Comparison of ENCODE assay signal across 11 cellular contexts in the genomic region with DNA sequence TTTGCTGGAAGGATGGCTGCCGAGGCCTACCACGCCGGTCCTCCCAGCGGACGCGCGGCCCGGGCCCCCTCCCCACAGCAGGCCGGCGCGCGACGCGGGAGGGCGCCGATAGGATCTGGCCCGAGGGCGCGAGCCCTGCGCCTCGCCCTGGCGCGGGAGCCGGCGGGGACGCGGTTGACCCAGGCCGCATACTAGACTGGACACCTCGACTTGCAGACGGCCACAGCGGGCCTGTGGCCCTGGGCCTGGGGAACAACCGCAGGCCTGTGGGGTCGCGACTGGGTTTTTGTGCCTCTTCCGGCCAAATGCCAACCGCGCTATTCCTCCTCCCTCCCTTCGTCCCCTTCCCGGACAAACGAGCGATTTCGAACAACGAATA. TPM values are rescaled to one million over a fixed set of nuclear protein-coding genes. Genes with fewer than 3 reads are reported as not detected.
DNase-seq lines count a peak whose midpoint lies in the region; ATAC-seq and TF ChIP-seq lines count a peak whose summit lies in the region.
"Had no signal": no experiment of that assay in that cellular context is flagged by ENCODE, and none has a peak within 500 bp of the region (broad histone marks: within the 10 kb centered on the region; RNA-seq: fewer than 3 reads in every experiment).

No MANE protein-coding gene starts in this region.

- H3K9me3 ChIP-seq in ectodermal cell (ENCODE audit: control insufficient read depth, low read length): no peaks in the 10 kb centered on the region
- no peaks in the 10 kb centered on the region for H3K9me3 ChIP-seq in mucosa of descending colon
- H3K9me3 ChIP-seq in aorta (ENCODE audit: control insufficient read depth, low read length): no peaks in the 10 kb centered on the region

- peaks cover 74% of the 10 kb centered on the region for H3K27me3 ChIP-seq in ectodermal cell (ENCODE audit: control insufficient read depth, insufficient read depth, low read length, poor library complexity, severe bottlenecking)
- H3K27me3 ChIP-seq in aorta (ENCODE audit: control insufficient read depth in 1 of 2, insufficient read depth in 2 of 2, low read length in 1 of 2): no peaks in the 10 kb centered on the region

- H3K4me1 ChIP-seq in ectodermal cell (ENCODE audit: control insufficient read depth, insufficient read depth, low read length) (peaks cover 5% of the 10 kb centered on the region), mucosa of descending colon (ENCODE audit: low read depth) (peaks cover 15% of the 10 kb centered on the region), aorta (ENCODE audit: control insufficient read depth in 1 of 2, insufficient read depth in 2 of 2, low read length in 2 of 2) (no peaks in the 10 kb centered on the region)

- TF ChIP-seq CTCF in mucosa of descending colon (IDR thresholded peaks at IDR 0.05): no peak

- WGBS in ectodermal cell, 2 experiments: 3% methylated on average over 43 of the region's 43 CpGs
- 1 to 2% methylated on average over 38 to 43 of the region's 43 CpGs for WGBS in aorta, 2 donors

- DNase-seq in Right ventricle myocardium superior (no peak), cardiac septum (ENCODE audit: low spot score) (no peak), mucosa of descending colon (no peak), aorta (no peak), NOMO-1 treated with dmso at 0.1 percent for 144 hours (lab: John Stamatoyannopoulos, UW; ENCODE audit: unreplicated experiment) (no peak)
- DNase-seq: activated CD4-positive, alpha-beta T cell treated with anti-CD3 and anti-CD28 coated beads, Interleukin-2, amount 10 ng/mL, durations not matched to agents 7 days and 5 days; CD4-positive, CD25-positive, alpha-beta regulatory T cell had no signal

- no peaks in the 10 kb centered on the region for H3K36me3 ChIP-seq in ectodermal cell (ENCODE audit: control insufficient read depth, insufficient read depth, low read length)
- H3K36me3 ChIP-seq in mucosa of descending colon (ENCODE audit: low read depth): no peaks in the 10 kb centered on the region
- no peaks in the 10 kb centered on the region for H3K36me3 ChIP-seq in aorta (ENCODE audit: control insufficient read depth in 1 of 2, insufficient read depth in 2 of 2, low read length in 1 of 2)

- no peak overlapping the region for H3K27ac ChIP-seq in ectodermal cell (ENCODE audit: insufficient read depth, low read depth, low read length, poor library complexity, severe bottlenecking)
- no peak overlapping the region for H3K27ac ChIP-seq in aorta (ENCODE audit: low read depth in 1 of 2, low read length in 2 of 2)

- peak overlapping the region; percentile 42 for H3K4me3 ChIP-seq in ectodermal cell (ENCODE audit: insufficient read depth, low read depth, low read length)
- no peak overlapping the region for H3K4me3 ChIP-seq in mucosa of descending colon
- H3K4me3 ChIP-seq in aorta (ENCODE audit: low read length in 2 of 2): peak overlapping the region in 1 of 2 donors; percentile 2

- intact Hi-C loops in Right ventricle myocardium superior (cut with DNase I) (no loop called here), cardiac septum (cut with DNase I) (no loop called here), mucosa of descending colon (cut with DNase I, micrococcal nuclease) (no loop called here), aorta (cut with DNase I) (no loop called here)

- ATAC-seq in Right ventricle myocardium superior (ENCODE audit: poor library complexity) (peak; percentile 22), mucosa of descending colon (peak; percentile 40), aorta (ENCODE audit: low FRiP score) (peak; percentile 16), HG03354 (IDR thresholded peaks at IDR 0.05; ENCODE audit: poor library complexity, severe bottlenecking, unreplicated experiment) (no peak), GM21529 (IDR thresholded peaks at IDR 0.05; ENCODE audit: unreplicated experiment) (no peak)
- ATAC-seq: stimulated activated memory B cell treated with anti-CD40 and anti-IgM and Interleukin-4, amounts not matched to agents 10 μg/mL and 1 μg/mL and 100 μg/mL, for 72 hours had no signal

RNA-seq across cellular contexts. Expression of gene NHLH2, which starts 2.5 kb away (rescaled TPM):
- total RNA-seq in Right ventricle myocardium superior (not detected), cardiac septum (0.22 TPM), mucosa of descending colon (not detected), aorta (not detected)
- 1.2 TPM for polyA plus RNA-seq in ectodermal cell (2013, experiment 1 of 4)
- polyA plus RNA-seq in ectodermal cell (2013, experiment 2 of 4): 1.3 TPM
- 1.1 TPM for polyA plus RNA-seq in ectodermal cell (2013, experiment 3 of 4)
- polyA plus RNA-seq in ectodermal cell (2013, experiment 4 of 4): 1.3 TPM
- not detected for polyA plus RNA-seq in aorta
- total RNA-seq: activated CD4-positive, alpha-beta T cell treated with anti-CD3 and anti-CD28 coated beads, Interleukin-2, amount 10 ng/mL, durations not matched to agents 7 days and 5 days; CD4-positive, CD25-positive, alpha-beta regulatory T cell had no signal
- polyA plus RNA-seq: CD4-positive, CD25-positive, alpha-beta regulatory T cell had no signal

Comparison
In these comparisons a context has a peak if more than half of its experiments do, and no peak if none do; other contexts are left out.
1. ATAC-seq: peak in Right ventricle myocardium superior (single experiment), mucosa of descending colon (single experiment) and aorta (single experiment); none in HG03354 (single experiment) and GM21529 (single experiment).